10 cellular contexts compared by ENCODE assay signal in the genomic region with DNA sequence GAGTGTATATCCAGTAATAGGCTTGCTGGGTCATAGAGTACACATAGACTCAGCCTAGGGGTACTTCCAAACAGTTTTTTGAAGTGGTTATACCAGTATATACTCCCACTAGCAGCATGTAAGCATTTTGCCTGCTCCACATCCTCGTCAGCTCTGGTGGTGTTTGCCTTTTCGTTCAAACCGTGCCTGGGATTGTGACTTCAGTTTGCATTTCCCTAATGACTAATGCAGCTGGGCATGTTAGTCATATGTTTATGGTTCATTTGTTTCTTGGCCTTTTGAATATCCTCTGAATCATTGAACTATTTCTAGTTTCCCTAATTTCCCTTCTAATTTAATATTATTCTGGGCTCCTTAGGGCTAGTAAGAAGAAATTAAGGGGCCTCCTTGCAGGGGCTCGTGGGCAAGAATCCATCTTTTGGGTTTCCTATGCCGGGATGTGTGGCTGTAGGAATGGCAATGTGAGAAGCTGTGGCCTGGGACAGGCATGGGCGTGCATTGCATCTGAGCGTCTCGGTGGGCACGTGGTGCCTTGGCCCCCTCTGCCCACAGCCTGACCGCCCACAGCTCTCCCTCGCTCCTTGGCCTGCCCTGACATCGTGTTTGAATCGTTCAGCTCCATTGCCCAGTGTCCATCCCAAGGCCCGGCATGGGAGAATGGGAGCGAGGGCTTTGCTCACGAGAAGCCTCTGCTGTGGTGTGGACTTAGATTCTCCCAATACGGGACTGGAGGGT. TPM values are rescaled to one million over a fixed set of nuclear protein-coding genes. Genes with fewer than 3 reads are reported as not detected.
A peak's percentile ranks its signal among the peaks of the same experiment; 100 is the strongest.
DNase-seq lines count a peak whose midpoint lies in the region; ATAC-seq, FAIRE-seq and TF ChIP-seq lines count a peak whose summit lies in the region.
"Had no signal": no experiment of that assay in that cellular context is flagged by ENCODE, and none has a peak within 500 bp of the region (broad histone marks: within the 10 kb centered on the region; RNA-seq: fewer than 3 reads in every experiment).

No MANE protein-coding gene starts in this region.

- peak overlapping the region; percentile 76 for H3K27ac ChIP-seq in ACC112 (ENCODE audit: low read depth, low read length)
- H3K27ac ChIP-seq in K562 (ENCODE audit: extremely low read depth, low read depth, low read length): no peak overlapping the region

- CTCF ChIA-PET in K562 (lab: Yijun Ruan, JAX; ENCODE audit: low intra/inter-chr PET ratio): no interaction called here

- no peak for ATAC-seq in K562
- no peak for ATAC-seq in HG03025 (IDR thresholded peaks at IDR 0.05; ENCODE audit: low FRiP score, unreplicated experiment)
- ATAC-seq in Right ventricle myocardium superior (ENCODE audit: poor library complexity): no peak
- ATAC-seq: activated CD4-positive, CD25-positive, alpha-beta regulatory T cell treated with anti-CD3 and anti-CD28 coated beads, Interleukin-2, amount 50 U/mL, for 24 hours had no signal

- H3K4me1 ChIP-seq in ACC112 (ENCODE audit: control insufficient read depth, insufficient read depth, low read length, unreplicated experiment): peaks cover 19% of the 10 kb centered on the region
- H3K4me1 ChIP-seq in K562 (replicated peaks in 1 of 2; ENCODE audit: control insufficient read depth in 2 of 2, insufficient read depth in 2 of 2, low read length in 2 of 2): peaks cover 0 to 3% of the 10 kb centered on the region in 2 experiments; a peak in 1 of 5 replicates

- FAIRE-seq in K562 (lab: Jason Lieb, UNC): peak; percentile 29

- no peaks in the 10 kb centered on the region for H3K9me3 ChIP-seq in K562 (replicated peaks; ENCODE audit: control insufficient read depth, insufficient read depth, low read depth, low read length)

- no peak for TF ChIP-seq EP300 in K562 (IDR thresholded peaks at IDR 0.05; ENCODE audit: low read length)

- no peak for TF ChIP-seq RAD21 in K562 (CRISPR knock-in tag; conservative IDR thresholded peaks at IDR 0.05 in 1 of 2, IDR thresholded peaks at IDR 0.05 in 1 of 2)

- H3K9me1 ChIP-seq in K562 (ENCODE audit: control insufficient read depth, insufficient read depth, low read length): no peaks in the 10 kb centered on the region

- no peaks in the 10 kb centered on the region for H3K27me3 ChIP-seq in ACC112 (ENCODE audit: insufficient read depth, low read length)
- no peaks in the 10 kb centered on the region for H3K27me3 ChIP-seq in K562 (ENCODE audit: control insufficient read depth in 2 of 2, insufficient read depth in 2 of 2, low read length in 2 of 2)

- H3K36me3 ChIP-seq in ACC112 (ENCODE audit: insufficient read depth, low read length): peaks cover 36% of the 10 kb centered on the region
- peaks cover 96% of the 10 kb centered on the region; the same call in 2 of the 3 replicates for H3K36me3 ChIP-seq in K562 (ENCODE audit: control insufficient read depth, insufficient read depth, low read length)

- intact Hi-C loops in K562 (cut with micrococcal nuclease): loop anchor here (10.0 kb wide), 2 partner anchors 414 to 794 kb away; no protein-coding TSS in a partner anchor
- intact Hi-C loops in Right ventricle myocardium superior (cut with DNase I): no loop called here

- POLR2A ChIA-PET in K562 (lab: Yijun Ruan, JAX): interaction anchor here (0.9 kb wide), 1 partner anchor 18 kb away, joined by 4 read pairs; no protein-coding TSS in a partner anchor

- H3K9ac ChIP-seq in K562 (ENCODE audit: insufficient read depth in 1 of 2, low read depth in 2 of 2, low read length in 2 of 2): no peak overlapping the region; a peak in 1 of 4 replicates

- no peaks in the 10 kb centered on the region for H4K20me1 ChIP-seq in K562 (replicated peaks; ENCODE audit: control insufficient read depth, insufficient read depth, low read length)

- 95% methylated on average over 17 of the region's 17 CpGs for WGBS in K562 (ENCODE audit: insufficient coverage, low coverage, missing lambda C conversion rate)

- H2AFZ ChIP-seq in ACC112 (ENCODE audit: low read length, unreplicated experiment) (no peak overlapping the region), K562 (ENCODE audit: low read depth, low read length) (no peak overlapping the region)

- in situ Hi-C loops in K562 (cut with MboI): no loop called here

- no peak overlapping the region for H3K4me2 ChIP-seq in K562 (ENCODE audit: insufficient read depth, low read length)

- H3K4me3 ChIP-seq in ACC112 (ENCODE audit: low read depth, low read length): no peak overlapping the region
- no peak overlapping the region for H3K4me3 ChIP-seq in K562

- no peak for TF ChIP-seq POLR2A in K562 (conservative IDR thresholded peaks at IDR 0.05)

- H3K79me2 ChIP-seq in ACC112 (ENCODE audit: control insufficient read depth, insufficient read depth, low read length, unreplicated experiment): no peaks in the 10 kb centered on the region
- no peaks in the 10 kb centered on the region for H3K79me2 ChIP-seq in K562 (ENCODE audit: control insufficient read depth, insufficient read depth, low read length)

- BruUV-seq in K562 (replicated peaks; lab: Mats Ljungman, UMichigan): no TSS peak

- no peak for TF ChIP-seq CTCF in K562 (IDR thresholded peaks at IDR 0.05 in 2 of 3, conservative IDR thresholded peaks at IDR 0.05 in 1 of 3; ENCODE audit: insufficient read depth in 2 of 3, low read depth in 1 of 3, low read length in 3 of 3)

- DNase-seq in HPDE6-E6E7 (ENCODE audit: extremely low spot score) (peak; percentile 87), K562 (ENCODE audit: extremely low read depth in 1 of 4, low spot score in 3 of 4) (no peak), kidney tubule cell (ENCODE audit: low spot score) (peak; percentile 92), NCI-H2227 (lab: John Stamatoyannopoulos, UW; ENCODE audit: unreplicated experiment) (no peak), NCI-H1694 (lab: John Stamatoyannopoulos, UW) (no peak), Right ventricle myocardium superior (no peak)
- DNase-seq: KG1 had no signal

TF ChIP-seq in K562, 482 proteins besides CTCF, POLR2A, EP300 and RAD21:
- TF ChIP-seq WHSC1 (IDR thresholded peaks at IDR 0.05; ENCODE audit: low read length) (no peak), HIVEP1 (CRISPR knock-in tag; IDR thresholded peaks at IDR 0.05) (no peak), GTF2F1 (IDR thresholded peaks at IDR 0.05; ENCODE audit: low read depth, low read length) (no peak), IRF2 (CRISPR knock-in tag; IDR thresholded peaks at IDR 0.05) (no peak), ZNF324 (CRISPR knock-in tag; IDR thresholded peaks at IDR 0.05) (no peak), ZNF253 (CRISPR knock-in tag; conservative IDR thresholded peaks at IDR 0.05) (no peak), ARID2 (IDR thresholded peaks at IDR 0.05) (no peak), FOXP1 (CRISPR knock-in tag; IDR thresholded peaks at IDR 0.05) (no peak), ZNF197 (CRISPR knock-in tag; IDR thresholded peaks at IDR 0.05; ENCODE audit: low read depth) (no peak), IFI16 (CRISPR knock-in tag; IDR thresholded peaks at IDR 0.05) (no peak), SRF (CRISPR knock-in tag; IDR thresholded peaks at IDR 0.05) (no peak), ZNF431 (CRISPR knock-in tag; IDR thresholded peaks at IDR 0.05) (no peak), RBM17 (IDR thresholded peaks at IDR 0.05; ENCODE audit: borderline replicate concordance, low read depth, low read length) (no peak), HDAC1 (IDR thresholded peaks at IDR 0.05) (no peak), ZKSCAN1 (IDR thresholded peaks at IDR 0.05; ENCODE audit: low read depth, low read length) (no peak)
- TF ChIP-seq, protein P1, sequence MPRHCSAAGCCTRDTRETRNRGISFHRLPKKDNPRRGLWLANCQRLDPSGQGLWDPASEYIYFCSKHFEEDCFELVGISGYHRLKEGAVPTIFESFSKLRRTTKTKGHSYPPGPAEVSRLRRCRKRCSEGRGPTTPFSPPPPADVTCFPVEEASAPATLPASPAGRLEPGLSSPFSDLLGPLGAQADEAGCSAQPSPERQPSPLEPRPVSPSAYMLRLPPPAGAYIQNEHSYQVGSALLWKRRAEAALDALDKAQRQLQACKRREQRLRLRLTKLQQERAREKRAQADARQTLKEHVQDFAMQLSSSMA (CRISPR knock-in tag; IDR thresholded peaks at IDR 0.05): no peak
- TF ChIP-seq, protein P2, sequence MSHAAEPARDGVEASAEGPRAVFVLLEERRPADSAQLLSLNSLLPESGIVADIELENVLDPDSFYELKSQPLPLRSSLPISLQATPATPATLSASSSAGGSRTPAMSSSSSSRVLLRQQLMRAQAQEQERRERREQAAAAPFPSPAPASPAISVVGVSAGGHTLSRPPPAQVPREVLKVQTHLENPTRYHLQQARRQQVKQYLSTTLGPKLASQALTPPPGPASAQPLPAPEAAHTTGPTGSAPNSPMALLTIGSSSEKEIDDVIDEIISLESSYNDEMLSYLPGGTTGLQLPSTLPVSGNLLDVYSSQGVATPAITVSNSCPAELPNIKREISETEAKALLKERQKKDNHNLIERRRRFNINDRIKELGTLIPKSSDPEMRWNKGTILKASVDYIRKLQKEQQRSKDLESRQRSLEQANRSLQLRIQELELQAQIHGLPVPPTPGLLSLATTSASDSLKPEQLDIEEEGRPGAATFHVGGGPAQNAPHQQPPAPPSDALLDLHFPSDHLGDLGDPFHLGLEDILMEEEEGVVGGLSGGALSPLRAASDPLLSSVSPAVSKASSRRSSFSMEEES (CRISPR knock-in tag; IDR thresholded peaks at IDR 0.05): no peak

RNA-seq across cellular contexts. Expression of a gene that starts 26.4 kb away (rescaled TPM):
- total RNA-seq in K562 (2011; cell fraction: chromatin; rRNA removed; ENCODE audit: low replicate concordance): 56.0 and 108 TPM in 2 replicates
- total RNA-seq in K562 (2011; cell fraction: nucleolus; rRNA removed): 63.9 and 67.4 TPM in 2 replicates
- 79.6 and 83.7 TPM in 2 replicates for total RNA-seq in K562 (2011; cell fraction: nucleoplasm; rRNA removed)
- total RNA-seq in K562 (2014; rRNA removed) (89.0 and 100 TPM in 2 replicates), K562 (2014; rRNA removed; fragmentation: Illumina TruSeq; extraction: Trizol) (51.1 and 66.8 TPM in 2 replicates), K562 (2015; rRNA removed; fragmentation: Illumina TruSeq; extraction: Trizol) (103 and 107 TPM in 2 replicates), K562 (2021) (117 and 121 TPM in 2 replicates), Right ventricle myocardium superior (28.2 TPM)
- polyA plus RNA-seq in K562 (2011; rRNA removed) (64.8 and 69.7 TPM in 2 replicates), K562 (2014; fragmentation: Illumina TruSeq; extraction: Trizol) (122 and 129 TPM in 2 replicates), K562 (2014; fragmentation: Nextera tagmentation; extraction: Ambion mirVana) (100 to 1,000 TPM; 302 to 310 TPM), K562 (2014; rRNA removed) (80.7 and 95.4 TPM in 2 replicates)
- 77.3 and 116 TPM in 2 replicates for polyA plus RNA-seq in K562 (2011; cell fraction: cytosol; rRNA removed)
- 114 and 173 TPM in 2 replicates for polyA plus RNA-seq in K562 (2011; cell fraction: nucleus; rRNA removed)
- 158 and 187 TPM in 2 replicates for polyA plus RNA-seq in K562 (2012)
- polyA minus RNA-seq in K562 (2011; rRNA and poly(A)+ RNA removed): 80.7 and 150 TPM in 2 replicates
- polyA minus RNA-seq in K562 (2011; cell fraction: cytosol; rRNA and poly(A)+ RNA removed): 62.9 and 87.4 TPM in 2 replicates
- polyA minus RNA-seq in K562 (2011; cell fraction: nucleus; rRNA and poly(A)+ RNA removed): 44.5 and 46.4 TPM in 2 replicates

Comparison
In these comparisons a context has a peak if more than half of its experiments do, and no peak if none do; other contexts are left out.
1. DNase-seq: peak in HPDE6-E6E7 (single experiment) and kidney tubule cell (single experiment); none in K562 (0 of 4), NCI-H2227 (single experiment), NCI-H1694 (single experiment) and Right ventricle myocardium superior (single experiment).